In genomic region chr5:132388244-132389050, GRCh38 we compare ENCODE assay signal across 8 cellular contexts. TPM values are rescaled to one million over a fixed set of nuclear protein-coding genes. Genes with fewer than 3 reads are reported as not detected.
DNase-seq lines count a peak whose midpoint lies in the region; ATAC-seq and TF ChIP-seq lines count a peak whose summit lies in the region.

No MANE protein-coding gene starts in this region.

- WGBS in mammary epithelial cell (ENCODE audit: low coverage, missing lambda C conversion rate): 67% methylated on average over 8 of the region's 8 CpGs
- 44% methylated on average over 8 of the region's 8 CpGs for WGBS in suprapubic skin

- no peak for TF ChIP-seq RAD21 in Ishikawa (IDR thresholded peaks at IDR 0.05; ENCODE audit: low read depth)

- no peak overlapping the region for H3K4me3 ChIP-seq in mammary epithelial cell (replicated peaks in 1 of 3; ENCODE audit: insufficient read depth in 1 of 3, low read depth in 2 of 3, low read length in 3 of 3)
- no peak overlapping the region for H3K4me3 ChIP-seq in suprapubic skin

- peak overlapping the region; percentile 42 for H3K27ac ChIP-seq in mammary epithelial cell (ENCODE audit: insufficient read depth, low read depth, low read length)
- H3K27ac ChIP-seq in suprapubic skin: peak overlapping the region; percentile 84

- CTCF ChIA-PET in mammary epithelial cell (lab: Charles Lee; ENCODE audit: low non-redundant PET): interaction anchor here (0.7 kb wide), 1 partner anchor 27 kb away, joined by 3 read pairs; no protein-coding TSS in a partner anchor

- H3K9me3 ChIP-seq in mammary epithelial cell (replicated peaks; ENCODE audit: insufficient read depth, low read length) (no peaks in the 10 kb centered on the region), suprapubic skin (no peaks in the 10 kb centered on the region)

- H3K27me3 ChIP-seq in mammary epithelial cell (ENCODE audit: insufficient read depth, low read length) (no peaks in the 10 kb centered on the region), suprapubic skin (no peaks in the 10 kb centered on the region)

- H4K20me1 ChIP-seq in mammary epithelial cell (ENCODE audit: insufficient read depth, low read length): no peaks in the 10 kb centered on the region

- H3K36me3 ChIP-seq in mammary epithelial cell (ENCODE audit: insufficient read depth, low read length) (peaks cover 5% of the 10 kb centered on the region), suprapubic skin (peaks cover 12% of the 10 kb centered on the region)

- no peak overlapping the region for H2AFZ ChIP-seq in mammary epithelial cell (ENCODE audit: low read depth, low read length)

- ATAC-seq in left colon: no peak
- ATAC-seq in HG02852 (IDR thresholded peaks at IDR 0.05; ENCODE audit: unreplicated experiment): no peak

- no peak for TF ChIP-seq CTCF in mammary epithelial cell (conservative IDR thresholded peaks at IDR 0.05 in 1 of 2, IDR thresholded peaks at IDR 0.05 in 1 of 2; ENCODE audit: extremely low read depth in 1 of 2, insufficient read depth in 1 of 2, low read depth in 1 of 2, low read length in 2 of 2)
- no peak for TF ChIP-seq CTCF in suprapubic skin (IDR thresholded peaks at IDR 0.05)

- TF ChIP-seq EP300 in Ishikawa (IDR thresholded peaks at IDR 0.05; ENCODE audit: borderline replicate concordance) (no peak), suprapubic skin (IDR thresholded peaks at IDR 0.05) (no peak)

- H3K4me1 ChIP-seq in mammary epithelial cell (ENCODE audit: insufficient read depth, low read length): peaks cover 43% of the 10 kb centered on the region
- peaks cover 74% of the 10 kb centered on the region for H3K4me1 ChIP-seq in suprapubic skin

- dilution Hi-C loops in mammary epithelial cell (cut with HindIII; ENCODE audit: low sequenced_read_pairs): no loop called here

- H3K9ac ChIP-seq in mammary epithelial cell (ENCODE audit: insufficient read depth, low read length): no peak overlapping the region

- no TSS peak for BruUV-seq in mammary epithelial cell (replicated peaks; lab: Mats Ljungman, UMichigan)

- no peaks in the 10 kb centered on the region for H3K79me2 ChIP-seq in mammary epithelial cell (ENCODE audit: insufficient read depth, low read length)

- peak overlapping the region; percentile 43 for H3K4me2 ChIP-seq in mammary epithelial cell (ENCODE audit: insufficient read depth, low read depth, low read length)

- TF ChIP-seq POLR2A in suprapubic skin (IDR thresholded peaks at IDR 0.05): no peak

- DNase-seq in mammary epithelial cell: no peak
- peak; percentile 45 to 54 for DNase-seq in left colon
- peak in 1 of 2 donors; percentile 63 for DNase-seq in suprapubic skin (ENCODE audit: low spot score in 2 of 2)
- DNase-seq in hypothalamus (lab: John Stamatoyannopoulos, UW): no peak
- DNase-seq in GM19238 (ENCODE audit: insufficient read length, low spot score): no peak
- DNase-seq in midbrain (lab: John Stamatoyannopoulos, UW): no peak

- intact Hi-C loops in mammary epithelial cell (cut with micrococcal nuclease): loop anchor here (1.0 to 5.0 kb wide), 5 partner anchors 23 to 434 kb away; no protein-coding TSS in a partner anchor
- intact Hi-C loops in left colon (cut with DNase I, micrococcal nuclease): loop anchor here (10.0 kb wide), 2 partner anchors 416 to 436 kb away; no protein-coding TSS in a partner anchor

- in situ Hi-C loops in mammary epithelial cell (cut with MboI; ENCODE audit: low sequenced_read_pairs in 2 of 2): loop anchor here (10.0 kb wide), 2 partner anchors 106 to 324 kb away; partner anchors contain the start of genes IRF1 (in 2 of the 2) and IL3 (in 1 of the 2)

TF ChIP-seq in Ishikawa, 13 proteins besides CTCF, POLR2A, EP300 and RAD21:
- TF ChIP-seq TEAD4 (IDR thresholded peaks at IDR 0.05) (0 out of 2 replicates have a peak, but pooled peaks have one; percentile 34), NFIC (IDR thresholded peaks at IDR 0.05) (no peak), TAF1 (IDR thresholded peaks at IDR 0.05; ENCODE audit: low read depth) (no peak), CEBPB (IDR thresholded peaks at IDR 0.05) (no peak), USF1 (IDR thresholded peaks at IDR 0.05) (no peak), MAX (IDR thresholded peaks at IDR 0.05) (no peak)

RNA-seq across cellular contexts. Expression of gene SLC22A5, which starts 18.9 kb away (rescaled TPM):
- total RNA-seq in mammary epithelial cell: 10 to 100 TPM; 11.5 to 13.8 TPM
- polyA plus RNA-seq in mammary epithelial cell: 15.5 TPM
- 69.6 TPM for polyA minus RNA-seq in mammary epithelial cell
- 10 to 100 TPM; 35.2 to 59.3 TPM for total RNA-seq in left colon
- 10 to 100 TPM; 23.2 to 36.6 (median 26.3) TPM for total RNA-seq in suprapubic skin

Comparison
In these comparisons a context has a peak if more than half of its experiments do, and no peak if none do; other contexts are left out.
1. DNase-seq: peak in left colon (2 of 2); none in mammary epithelial cell (single experiment), hypothalamus (0 of 51), GM19238 (single experiment) and midbrain (single experiment).